ENCODE assay signal across 25 cellular contexts in the genomic region with DNA sequence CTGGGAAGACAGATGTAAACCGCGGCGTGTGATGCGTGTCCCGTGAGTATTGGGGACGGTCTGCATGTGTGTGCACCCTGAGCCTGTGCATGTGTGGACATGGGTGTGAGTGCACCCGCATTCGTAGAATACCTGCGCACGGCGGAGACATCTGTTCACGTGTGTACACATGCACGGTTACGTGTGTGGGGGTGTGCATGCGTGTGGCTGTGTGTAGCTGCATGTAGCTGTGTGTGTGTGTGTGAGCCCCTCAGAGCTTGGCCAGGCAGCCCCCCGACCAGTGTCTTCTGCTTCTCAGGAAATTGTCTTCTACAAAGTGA. TPM values are rescaled to one million over a fixed set of nuclear protein-coding genes. Genes with fewer than 3 reads are reported as not detected.
DNase-seq lines count a peak whose midpoint lies in the region; ATAC-seq and TF ChIP-seq lines count a peak whose summit lies in the region.
"Had no signal": no experiment of that assay in that cellular context is flagged by ENCODE, and none has a peak within 500 bp of the region (broad histone marks: within the 10 kb centered on the region; RNA-seq: fewer than 3 reads in every experiment).

No MANE protein-coding gene starts in this region.

- H3K9me3 ChIP-seq in heart right ventricle (no peaks in the 10 kb centered on the region), lower lobe of right lung (no peaks in the 10 kb centered on the region), spleen (no peaks in the 10 kb centered on the region)
- H3K9me3 ChIP-seq: Peyer's patch had no signal

- DNase-seq in left ventricle myocardium superior (peak; percentile 20), heart right ventricle (no peak), lower lobe of right lung (peak; percentile 42), spleen (peak; percentile 67), nucleus accumbens (lab: John Stamatoyannopoulos, UW) (no peak), H7 (no peak), CD1c-positive myeloid dendritic cell (ENCODE audit: extremely low spot score) (no peak)
- DNase-seq: CD4-positive, CD25-positive, alpha-beta regulatory T cell; GM23248; H9; Karpas-422; NCI-H1092; NCI-H1417 treated with DMSO at 0.1 percent for 48 hours; NCI-H1694 treated with DMSO at 0.1 percent for 48 hours; NCI-H2081 treated with DMSO at 0.1 percent for 48 hours; NCI-H2171; NCI-H226; NCI-H510A; NCI-H69; OCI-M1; Peyer's patch had no signal

- no peak for TF ChIP-seq POLR2A in spleen (IDR thresholded peaks at IDR 0.05)

- no peaks in the 10 kb centered on the region for H3K36me3 ChIP-seq in heart right ventricle
- H3K36me3 ChIP-seq in lower lobe of right lung = no peaks in the 10 kb centered on the region
- H3K36me3 ChIP-seq in spleen = no peaks in the 10 kb centered on the region
- no peaks in the 10 kb centered on the region for H3K36me3 ChIP-seq in H7 (replicated peaks; ENCODE audit: control insufficient read depth, insufficient read depth, low read length)
- H3K36me3 ChIP-seq: Peyer's patch had no signal

- H3K27ac ChIP-seq in heart right ventricle (no peak overlapping the region), lower lobe of right lung (no peak overlapping the region), spleen (no peak overlapping the region)
- H3K27ac ChIP-seq: GM23248, Peyer's patch had no signal

- no peak for TF ChIP-seq CTCF in heart right ventricle (IDR thresholded peaks at IDR 0.05)
- TF ChIP-seq CTCF in lower lobe of right lung (IDR thresholded peaks at IDR 0.05) = no peak
- no peak for TF ChIP-seq CTCF in spleen (IDR thresholded peaks at IDR 0.05 in 8 of 11, conservative IDR thresholded peaks at IDR 0.05 in 3 of 11)

- WGBS in heart right ventricle, 2 donors = 94 to 96% methylated on average over 16 of the region's 16 CpGs
- WGBS in spleen, 5 donors = 93 to 96% (median 94%) methylated on average over 14 to 16 of the region's 16 CpGs

- H3K4me1 ChIP-seq in heart right ventricle = no peaks in the 10 kb centered on the region
- no peaks in the 10 kb centered on the region for H3K4me1 ChIP-seq in lower lobe of right lung
- no peaks in the 10 kb centered on the region for H3K4me1 ChIP-seq in spleen
- H3K4me1 ChIP-seq: Peyer's patch had no signal

- intact Hi-C loops in left ventricle myocardium superior (cut with micrococcal nuclease) (no loop called here), heart right ventricle (cut with DNase I) (no loop called here), lower lobe of right lung (cut with DNase I) (no loop called here), spleen (cut with DNase I; ENCODE audit: low total_unique reads) (no loop called here)

- H3K27me3 ChIP-seq in heart right ventricle (peaks cover 5 to 57% (median 24%) of the 10 kb centered on the region in 7 donors), lower lobe of right lung (ENCODE audit: low read depth) (peaks cover 22% of the 10 kb centered on the region), spleen (replicated peaks in 1 of 7) (peaks cover 0 to 34% (median 6%) of the 10 kb centered on the region in 7 donors), H7 (ENCODE audit: control insufficient read depth, insufficient read depth, low read length) (no peaks in the 10 kb centered on the region)

- H3K4me3 ChIP-seq in heart right ventricle (no peak overlapping the region), lower lobe of right lung (no peak overlapping the region), spleen (no peak overlapping the region), H7 (ENCODE audit: insufficient read depth, low read depth, low read length) (no peak overlapping the region)
- H3K4me3 ChIP-seq: GM23248, Peyer's patch had no signal

- ATAC-seq in left ventricle myocardium superior (no peak), heart right ventricle (no peak), lower lobe of right lung (no peak)

RNA-seq across cellular contexts. Expression of gene ATP5ME, which starts 19.6 kb away (rescaled TPM):
- total RNA-seq in left ventricle myocardium superior (1,128 TPM), heart right ventricle (1,000 to 10,000 TPM in 5 of 10 donors, 100 to 1,000 TPM in 5; 651 to 1,196 (median 982) TPM), lower lobe of right lung (173 TPM), spleen (100 to 1,000 TPM in 4 of 7 donors, 10 to 100 TPM in 3; 51.7 to 187 (median 160) TPM)
- polyA plus RNA-seq in heart right ventricle (1,000 to 10,000 TPM in 1 of 2 donors, 100 to 1,000 TPM in 1; 999 to 4,239 TPM), spleen (100 to 1,000 TPM; 444 to 497 (median 461) TPM)
- total RNA-seq in H7 (2014; rRNA removed; shearing (Covaris generic)) = 410 and 452 TPM in 2 replicates

RNA-seq across cellular contexts. Expression of gene MYL5, which starts 19.9 kb away (rescaled TPM):
- total RNA-seq in left ventricle myocardium superior (2.7 TPM), heart right ventricle (1 to 10 TPM; 4.0 to 7.5 (median 6.1) TPM), lower lobe of right lung (9.7 TPM), spleen (10 to 100 TPM in 6 of 7 donors, 1 to 10 TPM in 1; 9.2 to 28.2 (median 14.6) TPM)
- polyA plus RNA-seq in heart right ventricle (1 to 10 TPM; 3.3 to 8.1 TPM), spleen (10 to 100 TPM; 18.9 to 32.6 (median 20.0) TPM)
- total RNA-seq in H7 (2014; rRNA removed; shearing (Covaris generic)) = 12.6 and 18.2 TPM in 2 replicates

RNA-seq across cellular contexts. Expression of gene PDE6B, which starts 29.1 kb away (rescaled TPM):
- total RNA-seq in left ventricle myocardium superior = 2.1 TPM
- 1 to 10 TPM; 1.8 to 6.2 (median 4.4) TPM for total RNA-seq in heart right ventricle
- 1 to 10 TPM in 1 of 2 donors, under 1 TPM in 1; 0.73 to 2.0 TPM for polyA plus RNA-seq in heart right ventricle
- 5.5 TPM for total RNA-seq in lower lobe of right lung
- 10 to 100 TPM in 6 of 7 donors, 1 to 10 TPM in 1; 10.0 to 19.8 (median 15.8) TPM for total RNA-seq in spleen
- 1 to 10 TPM; 4.4 to 7.7 (median 6.1) TPM for polyA plus RNA-seq in spleen
- 12.1 and 12.7 TPM in 2 replicates for total RNA-seq in H7 (2014; rRNA removed; shearing (Covaris generic))
- total RNA-seq: A172, HT-29 had no signal
- polyA plus RNA-seq: GM23248 had no signal

RNA-seq across cellular contexts. Expression of gene SLC49A3, which starts 34.5 kb away (rescaled TPM):
- total RNA-seq in left ventricle myocardium superior (12.6 TPM), heart right ventricle (10 to 100 TPM in 9 of 10 donors, 1 to 10 TPM in 1; 9.8 to 16.9 (median 12.3) TPM), lower lobe of right lung (31.5 TPM), spleen (10 to 100 TPM; 11.2 to 28.8 (median 21.2) TPM)
- polyA plus RNA-seq in heart right ventricle (10 to 100 TPM in 1 of 2 donors, 1 to 10 TPM in 1; 8.8 to 28.5 TPM), spleen (10 to 100 TPM in 2 of 3 donors, 1 to 10 TPM in 1; 5.6 to 19.3 (median 11.7) TPM)
- total RNA-seq in H7 (2014; rRNA removed; shearing (Covaris generic)) = 2.0 and 4.1 TPM in 2 replicates
- total RNA-seq: Daoy, G401 had no signal

RNA-seq across cellular contexts. Expression of gene PCGF3, which starts 51.1 kb away (rescaled TPM):
- total RNA-seq in left ventricle myocardium superior = 20.9 TPM
- 10 to 100 TPM; 17.5 to 26.1 (median 20.9) TPM for total RNA-seq in heart right ventricle
- polyA plus RNA-seq in heart right ventricle = 10 to 100 TPM; 21.7 to 50.8 TPM
- total RNA-seq in lower lobe of right lung = 44.8 TPM
- 100 to 1,000 TPM in 1 of 7 donors, 10 to 100 TPM in 6; 52.0 to 102 (median 80.3) TPM for total RNA-seq in spleen
- 10 to 100 TPM; 29.7 to 84.2 (median 53.3) TPM for polyA plus RNA-seq in spleen
- 53.6 and 57.9 TPM in 2 replicates for total RNA-seq in H7 (2014; rRNA removed; shearing (Covaris generic))

Comparison
In these comparisons a context has a peak if more than half of its experiments do, and no peak if none do; other contexts are left out.
1. DNase-seq: peak in left ventricle myocardium superior (single experiment), lower lobe of right lung (single experiment) and spleen (single experiment); none in heart right ventricle (0 of 2), nucleus accumbens (0 of 56), H7 (single experiment) and CD1c-positive myeloid dendritic cell (single experiment).